Comparison of ENCODE assay signal across 1 cellular context in the genomic region with DNA sequence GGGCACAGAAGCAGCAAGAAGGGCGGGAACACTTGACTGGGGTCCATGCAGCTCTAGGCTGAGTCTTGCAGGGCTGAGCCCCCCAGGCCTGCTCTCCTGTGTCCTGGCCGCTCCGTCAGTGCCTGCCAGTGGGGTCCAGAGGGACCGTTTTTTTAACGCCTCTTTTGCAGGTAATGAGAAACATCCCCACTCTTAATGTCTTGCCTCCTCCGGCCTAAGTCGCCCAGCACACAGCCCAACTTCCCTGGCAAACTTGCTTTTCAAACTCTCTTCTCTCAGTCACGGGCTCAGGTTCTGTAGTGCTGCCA.
TF ChIP-seq lines count a peak whose summit lies in the region.

No MANE protein-coding gene starts in this region.

TF ChIP-seq in A549, 52 proteins besides CTCF, POLR2A, EP300 and RAD21:
- TF ChIP-seq MAX (IDR thresholded peaks at IDR 0.05): 0 out of 2 replicates have a peak, but pooled peaks have one; percentile 21
